ENCODE assay signal across 1 cellular context in the genomic region with DNA sequence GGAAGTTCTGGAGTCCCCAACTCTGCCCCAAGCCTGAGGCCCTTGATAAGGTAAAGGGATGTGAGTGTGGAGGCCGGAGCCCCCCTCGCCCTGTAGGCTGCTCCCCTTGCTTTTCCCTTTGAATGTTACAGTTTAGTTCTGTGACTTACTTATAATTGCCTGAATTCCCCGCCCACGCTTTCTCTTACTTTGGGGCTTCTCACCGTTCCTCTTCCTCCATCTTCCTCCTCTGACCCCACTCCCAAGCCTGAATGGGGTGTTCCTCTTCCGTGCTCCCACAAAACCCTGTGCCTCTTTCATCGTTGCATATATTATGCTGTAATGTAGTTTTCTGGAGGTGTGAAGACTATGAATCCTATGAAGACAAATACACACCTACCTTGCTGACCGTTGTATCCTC.
TF ChIP-seq lines count a peak whose summit lies in the region.

No MANE protein-coding gene starts in this region.

TF ChIP-seq in HepG2, 621 proteins besides CTCF, POLR2A, EP300 and RAD21:
- TF ChIP-seq NFE2 (CRISPR knock-in tag; IDR thresholded peaks at IDR 0.05) (no peak), ZNF280D (CRISPR knock-in tag; IDR thresholded peaks at IDR 0.05) (no peak), USF2 (IDR thresholded peaks at IDR 0.05; ENCODE audit: low read depth, low read length) (no peak), USF2 (CRISPR knock-in tag; IDR thresholded peaks at IDR 0.05; ENCODE audit: borderline replicate concordance) (no peak), ELF3 (CRISPR knock-in tag; IDR thresholded peaks at IDR 0.05) (no peak), BRCA1 (CRISPR knock-in tag; IDR thresholded peaks at IDR 0.05) (no peak), RARA (CRISPR knock-in tag; IDR thresholded peaks at IDR 0.05) (no peak), HNRNPUL1 (IDR thresholded peaks at IDR 0.05; ENCODE audit: low read depth, low read length) (no peak), PLSCR1 (CRISPR knock-in tag; IDR thresholded peaks at IDR 0.05; ENCODE audit: borderline replicate concordance) (no peak), ETV6 (CRISPR knock-in tag; conservative IDR thresholded peaks at IDR 0.05) (no peak), SNAPC2 (CRISPR knock-in tag; IDR thresholded peaks at IDR 0.05) (no peak), NR2F1 (CRISPR knock-in tag; IDR thresholded peaks at IDR 0.05) (no peak), HOXA3 (CRISPR knock-in tag; IDR thresholded peaks at IDR 0.05) (no peak), BCL6 (CRISPR knock-in tag; IDR thresholded peaks at IDR 0.05) (no peak), ZNF367 (CRISPR knock-in tag; IDR thresholded peaks at IDR 0.05; ENCODE audit: borderline replicate concordance) (no peak), LCORL (IDR thresholded peaks at IDR 0.05) (no peak), LCORL (CRISPR knock-in tag; IDR thresholded peaks at IDR 0.05) (no peak), MBD4 (IDR thresholded peaks at IDR 0.05; ENCODE audit: borderline replicate concordance, low read length) (no peak), POGK (CRISPR knock-in tag; conservative IDR thresholded peaks at IDR 0.05) (no peak)
- TF ChIP-seq, protein P1, sequence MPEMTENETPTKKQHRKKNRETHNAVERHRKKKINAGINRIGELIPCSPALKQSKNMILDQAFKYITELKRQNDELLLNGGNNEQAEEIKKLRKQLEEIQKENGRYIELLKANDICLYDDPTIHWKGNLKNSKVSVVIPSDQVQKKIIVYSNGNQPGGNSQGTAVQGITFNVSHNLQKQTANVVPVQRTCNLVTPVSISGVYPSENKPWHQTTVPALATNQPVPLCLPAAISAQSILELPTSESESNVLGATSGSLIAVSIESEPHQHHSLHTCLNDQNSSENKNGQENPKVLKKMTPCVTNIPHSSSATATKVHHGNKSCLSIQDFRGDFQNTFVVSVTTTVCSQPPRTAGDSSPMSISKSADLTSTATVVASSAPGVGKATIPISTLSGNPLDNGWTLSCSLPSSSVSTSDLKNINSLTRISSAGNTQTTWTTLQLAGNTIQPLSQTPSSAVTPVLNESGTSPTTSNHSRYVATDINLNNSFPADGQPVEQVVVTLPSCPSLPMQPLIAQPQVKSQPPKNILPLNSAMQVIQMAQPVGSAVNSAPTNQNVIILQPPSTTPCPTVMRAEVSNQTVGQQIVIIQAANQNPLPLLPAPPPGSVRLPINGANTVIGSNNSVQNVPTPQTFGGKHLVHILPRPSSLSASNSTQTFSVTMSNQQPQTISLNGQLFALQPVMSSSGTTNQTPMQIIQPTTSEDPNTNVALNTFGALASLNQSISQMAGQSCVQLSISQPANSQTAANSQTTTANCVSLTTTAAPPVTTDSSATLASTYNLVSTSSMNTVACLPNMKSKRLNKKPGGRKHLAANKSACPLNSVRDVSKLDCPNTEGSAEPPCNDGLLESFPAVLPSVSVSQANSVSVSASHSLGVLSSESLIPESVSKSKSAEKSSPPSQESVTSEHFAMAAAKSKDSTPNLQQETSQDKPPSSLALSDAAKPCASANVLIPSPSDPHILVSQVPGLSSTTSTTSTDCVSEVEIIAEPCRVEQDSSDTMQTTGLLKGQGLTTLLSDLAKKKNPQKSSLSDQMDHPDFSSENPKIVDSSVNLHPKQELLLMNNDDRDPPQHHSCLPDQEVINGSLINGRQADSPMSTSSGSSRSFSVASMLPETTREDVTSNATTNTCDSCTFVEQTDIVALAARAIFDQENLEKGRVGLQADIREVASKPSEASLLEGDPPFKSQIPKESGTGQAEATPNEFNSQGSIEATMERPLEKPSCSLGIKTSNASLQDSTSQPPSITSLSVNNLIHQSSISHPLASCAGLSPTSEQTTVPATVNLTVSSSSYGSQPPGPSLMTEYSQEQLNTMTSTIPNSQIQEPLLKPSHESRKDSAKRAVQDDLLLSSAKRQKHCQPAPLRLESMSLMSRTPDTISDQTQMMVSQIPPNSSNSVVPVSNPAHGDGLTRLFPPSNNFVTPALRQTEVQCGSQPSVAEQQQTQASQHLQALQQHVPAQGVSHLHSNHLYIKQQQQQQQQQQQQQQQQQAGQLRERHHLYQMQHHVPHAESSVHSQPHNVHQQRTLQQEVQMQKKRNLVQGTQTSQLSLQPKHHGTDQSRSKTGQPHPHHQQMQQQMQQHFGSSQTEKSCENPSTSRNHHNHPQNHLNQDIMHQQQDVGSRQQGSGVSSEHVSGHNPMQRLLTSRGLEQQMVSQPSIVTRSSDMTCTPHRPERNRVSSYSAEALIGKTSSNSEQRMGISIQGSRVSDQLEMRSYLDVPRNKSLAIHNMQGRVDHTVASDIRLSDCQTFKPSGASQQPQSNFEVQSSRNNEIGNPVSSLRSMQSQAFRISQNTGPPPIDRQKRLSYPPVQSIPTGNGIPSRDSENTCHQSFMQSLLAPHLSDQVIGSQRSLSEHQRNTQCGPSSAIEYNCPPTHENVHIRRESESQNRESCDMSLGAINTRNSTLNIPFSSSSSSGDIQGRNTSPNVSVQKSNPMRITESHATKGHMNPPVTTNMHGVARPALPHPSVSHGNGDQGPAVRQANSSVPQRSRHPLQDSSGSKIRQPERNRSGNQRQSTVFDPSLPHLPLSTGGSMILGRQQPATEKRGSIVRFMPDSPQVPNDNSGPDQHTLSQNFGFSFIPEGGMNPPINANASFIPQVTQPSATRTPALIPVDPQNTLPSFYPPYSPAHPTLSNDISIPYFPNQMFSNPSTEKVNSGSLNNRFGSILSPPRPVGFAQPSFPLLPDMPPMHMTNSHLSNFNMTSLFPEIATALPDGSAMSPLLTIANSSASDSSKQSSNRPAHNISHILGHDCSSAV (CRISPR knock-in tag; IDR thresholded peaks at IDR 0.05; ENCODE audit: borderline replicate concordance) = no peak
- TF ChIP-seq, protein P2, sequence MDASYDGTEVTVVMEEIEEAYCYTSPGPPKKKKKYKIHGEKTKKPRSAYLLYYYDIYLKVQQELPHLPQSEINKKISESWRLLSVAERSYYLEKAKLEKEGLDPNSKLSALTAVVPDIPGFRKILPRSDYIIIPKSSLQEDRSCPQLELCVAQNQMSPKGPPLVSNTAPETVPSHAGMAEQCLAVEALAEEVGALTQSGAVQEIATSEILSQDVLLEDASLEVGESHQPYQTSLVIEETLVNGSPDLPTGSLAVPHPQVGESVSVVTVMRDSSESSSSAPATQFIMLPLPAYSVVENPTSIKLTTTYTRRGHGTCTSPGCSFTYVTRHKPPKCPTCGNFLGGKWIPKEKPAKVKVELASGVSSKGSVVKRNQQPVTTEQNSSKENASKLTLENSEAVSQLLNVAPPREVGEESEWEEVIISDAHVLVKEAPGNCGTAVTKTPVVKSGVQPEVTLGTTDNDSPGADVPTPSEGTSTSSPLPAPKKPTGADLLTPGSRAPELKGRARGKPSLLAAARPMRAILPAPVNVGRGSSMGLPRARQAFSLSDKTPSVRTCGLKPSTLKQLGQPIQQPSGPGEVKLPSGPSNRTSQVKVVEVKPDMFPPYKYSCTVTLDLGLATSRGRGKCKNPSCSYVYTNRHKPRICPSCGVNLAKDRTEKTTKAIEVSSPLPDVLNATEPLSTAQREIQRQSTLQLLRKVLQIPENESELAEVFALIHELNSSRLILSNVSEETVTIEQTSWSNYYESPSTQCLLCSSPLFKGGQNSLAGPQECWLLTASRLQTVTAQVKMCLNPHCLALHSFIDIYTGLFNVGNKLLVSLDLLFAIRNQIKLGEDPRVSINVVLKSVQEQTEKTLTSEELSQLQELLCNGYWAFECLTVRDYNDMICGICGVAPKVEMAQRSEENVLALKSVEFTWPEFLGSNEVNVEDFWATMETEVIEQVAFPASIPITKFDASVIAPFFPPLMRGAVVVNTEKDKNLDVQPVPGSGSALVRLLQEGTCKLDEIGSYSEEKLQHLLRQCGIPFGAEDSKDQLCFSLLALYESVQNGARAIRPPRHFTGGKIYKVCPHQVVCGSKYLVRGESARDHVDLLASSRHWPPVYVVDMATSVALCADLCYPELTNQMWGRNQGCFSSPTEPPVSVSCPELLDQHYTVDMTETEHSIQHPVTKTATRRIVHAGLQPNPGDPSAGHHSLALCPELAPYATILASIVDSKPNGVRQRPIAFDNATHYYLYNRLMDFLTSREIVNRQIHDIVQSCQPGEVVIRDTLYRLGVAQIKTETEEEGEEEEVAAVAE (CRISPR knock-in tag; IDR thresholded peaks at IDR 0.05; ENCODE audit: borderline replicate concordance) = no peak
TF ChIP-seq in HepG2: peak in this region for 0.
